1 cellular context compared by ENCODE assay signal in the genomic region with DNA sequence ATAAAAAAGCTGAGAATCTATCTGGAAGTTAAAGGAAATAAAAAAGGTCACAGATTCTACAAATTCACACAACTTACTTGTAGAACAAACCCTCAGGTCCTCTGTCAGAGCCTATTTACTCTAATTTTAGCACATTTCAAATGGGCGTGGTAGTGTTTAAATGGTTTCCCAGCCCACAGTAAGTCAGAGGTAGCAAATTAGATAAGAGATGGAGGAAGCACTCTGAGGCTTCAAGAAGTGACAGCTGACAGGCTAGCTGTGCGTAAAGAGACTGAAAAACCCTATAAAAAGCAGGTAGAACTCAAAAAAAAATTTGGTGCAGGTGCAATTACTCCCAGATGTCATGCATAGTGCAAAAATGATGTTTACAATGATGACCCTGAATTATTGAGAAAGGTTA.
TF ChIP-seq lines count a peak whose summit lies in the region.

No MANE protein-coding gene starts in this region.

TF ChIP-seq in GM23338, 12 proteins besides CTCF, POLR2A, EP300 and RAD21:
- TF ChIP-seq, protein P1, sequence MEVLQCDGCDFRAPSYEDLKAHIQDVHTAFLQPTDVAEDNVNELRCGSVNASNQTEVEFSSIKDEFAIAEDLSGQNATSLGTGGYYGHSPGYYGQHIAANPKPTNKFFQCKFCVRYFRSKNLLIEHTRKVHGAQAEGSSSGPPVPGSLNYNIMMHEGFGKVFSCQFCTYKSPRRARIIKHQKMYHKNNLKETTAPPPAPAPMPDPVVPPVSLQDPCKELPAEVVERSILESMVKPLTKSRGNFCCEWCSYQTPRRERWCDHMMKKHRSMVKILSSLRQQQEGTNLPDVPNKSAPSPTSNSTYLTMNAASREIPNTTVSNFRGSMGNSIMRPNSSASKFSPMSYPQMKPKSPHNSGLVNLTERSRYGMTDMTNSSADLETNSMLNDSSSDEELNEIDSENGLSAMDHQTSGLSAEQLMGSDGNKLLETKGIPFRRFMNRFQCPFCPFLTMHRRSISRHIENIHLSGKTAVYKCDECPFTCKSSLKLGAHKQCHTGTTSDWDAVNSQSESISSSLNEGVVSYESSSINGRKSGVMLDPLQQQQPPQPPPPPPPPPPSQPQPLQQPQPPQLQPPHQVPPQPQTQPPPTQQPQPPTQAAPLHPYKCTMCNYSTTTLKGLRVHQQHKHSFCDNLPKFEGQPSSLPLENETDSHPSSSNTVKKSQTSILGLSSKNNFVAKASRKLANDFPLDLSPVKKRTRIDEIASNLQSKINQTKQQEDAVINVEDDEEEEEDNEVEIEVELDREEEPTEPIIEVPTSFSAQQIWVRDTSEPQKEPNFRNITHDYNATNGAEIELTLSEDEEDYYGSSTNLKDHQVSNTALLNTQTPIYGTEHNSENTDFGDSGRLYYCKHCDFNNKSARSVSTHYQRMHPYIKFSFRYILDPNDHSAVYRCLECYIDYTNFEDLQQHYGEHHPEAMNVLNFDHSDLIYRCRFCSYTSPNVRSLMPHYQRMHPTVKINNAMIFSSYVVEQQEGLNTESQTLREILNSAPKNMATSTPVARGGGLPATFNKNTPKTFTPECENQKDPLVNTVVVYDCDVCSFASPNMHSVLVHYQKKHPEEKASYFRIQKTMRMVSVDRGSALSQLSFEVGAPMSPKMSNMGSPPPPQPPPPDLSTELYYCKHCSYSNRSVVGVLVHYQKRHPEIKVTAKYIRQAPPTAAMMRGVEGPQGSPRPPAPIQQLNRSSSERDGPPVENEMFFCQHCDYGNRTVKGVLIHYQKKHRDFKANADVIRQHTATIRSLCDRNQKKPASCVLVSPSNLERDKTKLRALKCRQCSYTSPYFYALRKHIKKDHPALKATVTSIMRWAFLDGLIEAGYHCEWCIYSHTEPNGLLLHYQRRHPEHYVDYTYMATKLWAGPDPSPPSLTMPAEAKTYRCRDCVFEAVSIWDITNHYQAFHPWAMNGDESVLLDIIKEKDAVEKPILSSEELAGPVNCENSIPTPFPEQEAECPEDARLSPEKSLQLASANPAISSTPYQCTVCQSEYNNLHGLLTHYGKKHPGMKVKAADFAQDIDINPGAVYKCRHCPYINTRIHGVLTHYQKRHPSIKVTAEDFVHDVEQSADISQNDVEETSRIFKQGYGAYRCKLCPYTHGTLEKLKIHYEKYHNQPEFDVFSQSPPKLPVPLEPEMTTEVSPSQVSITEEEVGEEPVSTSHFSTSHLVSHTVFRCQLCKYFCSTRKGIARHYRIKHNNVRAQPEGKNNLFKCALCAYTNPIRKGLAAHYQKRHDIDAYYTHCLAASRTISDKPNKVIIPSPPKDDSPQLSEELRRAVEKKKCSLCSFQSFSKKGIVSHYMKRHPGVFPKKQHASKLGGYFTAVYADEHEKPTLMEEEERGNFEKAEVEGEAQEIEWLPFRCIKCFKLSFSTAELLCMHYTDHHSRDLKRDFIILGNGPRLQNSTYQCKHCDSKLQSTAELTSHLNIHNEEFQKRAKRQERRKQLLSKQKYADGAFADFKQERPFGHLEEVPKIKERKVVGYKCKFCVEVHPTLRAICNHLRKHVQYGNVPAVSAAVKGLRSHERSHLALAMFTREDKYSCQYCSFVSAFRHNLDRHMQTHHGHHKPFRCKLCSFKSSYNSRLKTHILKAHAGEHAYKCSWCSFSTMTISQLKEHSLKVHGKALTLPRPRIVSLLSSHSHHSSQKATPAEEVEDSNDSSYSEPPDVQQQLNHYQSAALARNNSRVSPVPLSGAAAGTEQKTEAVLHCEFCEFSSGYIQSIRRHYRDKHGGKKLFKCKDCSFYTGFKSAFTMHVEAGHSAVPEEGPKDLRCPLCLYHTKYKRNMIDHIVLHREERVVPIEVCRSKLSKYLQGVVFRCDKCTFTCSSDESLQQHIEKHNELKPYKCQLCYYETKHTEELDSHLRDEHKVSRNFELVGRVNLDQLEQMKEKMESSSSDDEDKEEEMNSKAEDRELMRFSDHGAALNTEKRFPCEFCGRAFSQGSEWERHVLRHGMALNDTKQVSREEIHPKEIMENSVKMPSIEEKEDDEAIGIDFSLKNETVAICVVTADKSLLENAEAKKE (CRISPR knock-in tag; IDR thresholded peaks at IDR 0.05) = no peak
TF ChIP-seq in GM23338: peak in this region for 0.
